In genomic region chr17:71846561-71846960, GRCh38 we compare ENCODE assay signal across 11 cellular contexts.
"Had no signal": no experiment of that assay in that cellular context is flagged by ENCODE, and none has a peak within 500 bp of the region (broad histone marks: within the 10 kb centered on the region; RNA-seq: fewer than 3 reads in every experiment).

No MANE protein-coding gene starts in this region.

- DNase-seq: activated CD4-positive, alpha-beta memory T cell treated with anti-CD3 and anti-CD28 coated beads, Interleukin-2, amount 10 ng/mL, durations not matched to agents 7 days and 5 days; activated gamma-delta T cell; activated T-cell treated with anti-CD3 and anti-CD28 coated beads, Interleukin-2, amount 50 U/mL, for 48 hours; amygdala; foreskin keratinocyte; heart left ventricle; left ventricle myocardium superior; mesenchymal stem cell; psoas muscle; stimulated activated CD4-positive, alpha-beta T cell treated with anti-CD3 and anti-CD28 coated beads, Interleukin-4, amount 100 ng/mL, for 1 hour; upper lobe of right lung had no signal
